8 cellular contexts compared by ENCODE assay signal in genomic region chr3:124260206-124260915, GRCh38.
A peak's percentile ranks its signal among the peaks of the same experiment; 100 is the strongest.
DNase-seq lines count a peak whose midpoint lies in the region; ATAC-seq, FAIRE-seq and TF ChIP-seq lines count a peak whose summit lies in the region.

No MANE protein-coding gene starts in this region.

- WGBS in right cardiac atrium = 69% methylated on average over 1 of the region's 1 CpG
- WGBS in stomach, 5 donors = 54 to 86% (median 62%) methylated on average over 1 of the region's 1 CpG

- TF ChIP-seq CTCF in HFFc6 (IDR thresholded peaks at IDR 0.05) (no peak), astrocyte (IDR thresholded peaks at IDR 0.05; ENCODE audit: insufficient read depth, low read depth, low read length) (no peak), stomach (IDR thresholded peaks at IDR 0.05) (no peak)

- H3K4me3 Mint-ChIP-seq in HFFc6 = peak overlapping the region; percentile 36; the same call in 1 of the 2 replicates
- H3K4me3 Mint-ChIP-seq in astrocyte (ENCODE audit: unreplicated experiment) = no peak overlapping the region
- no peak overlapping the region for H3K4me3 Mint-ChIP-seq in activated CD4-positive, alpha-beta memory T cell treated with anti-CD3 and anti-CD28 coated beads for 36 hours

- no peak overlapping the region for H3K4me3 ChIP-seq in astrocyte (ENCODE audit: insufficient read depth, low read depth, low read length)
- H3K4me3 ChIP-seq in right cardiac atrium (ENCODE audit: low read length) = no peak overlapping the region
- no peak overlapping the region for H3K4me3 ChIP-seq in stomach

- H3K27me3 Mint-ChIP-seq in HFFc6 (ENCODE audit: insufficient read depth) (no peaks in the 10 kb centered on the region), astrocyte (ENCODE audit: low read depth, unreplicated experiment) (no peaks in the 10 kb centered on the region)
- peaks cover 7% of the 10 kb centered on the region for H3K27me3 Mint-ChIP-seq in activated CD4-positive, alpha-beta memory T cell treated with anti-CD3 and anti-CD28 coated beads for 36 hours

- CTCF ChIA-PET in activated CD4-positive, alpha-beta memory T cell treated with anti-CD3 and anti-CD28 coated beads for 36 hours (lab: Charles Lee) = interaction anchor here (1.1 kb wide), 1 partner anchor 11 kb away, joined by 3 read pairs; no protein-coding TSS in a partner anchor

- H3K9me3 Mint-ChIP-seq in HFFc6 (no peaks in the 10 kb centered on the region), astrocyte (ENCODE audit: unreplicated experiment) (no peaks in the 10 kb centered on the region)
- no peaks in the 10 kb centered on the region for H3K9me3 Mint-ChIP-seq in activated CD4-positive, alpha-beta memory T cell treated with anti-CD3 and anti-CD28 coated beads for 36 hours

- no peaks in the 10 kb centered on the region for H4K20me1 ChIP-seq in astrocyte (ENCODE audit: insufficient read depth, low read length)

- no peak overlapping the region for H2AFZ ChIP-seq in astrocyte (ENCODE audit: low read depth, low read length)

- H3K9me3 ChIP-seq in astrocyte (ENCODE audit: insufficient read depth, low read depth, low read length) (no peaks in the 10 kb centered on the region), right cardiac atrium (ENCODE audit: control insufficient read depth, low read length) (no peaks in the 10 kb centered on the region), stomach (no peaks in the 10 kb centered on the region)

- peak; percentile 29 for FAIRE-seq in astrocyte (lab: Jason Lieb, UNC)

- peaks cover 71% of the 10 kb centered on the region for H3K4me1 Mint-ChIP-seq in HFFc6 (ENCODE audit: low read depth)
- H3K4me1 Mint-ChIP-seq in astrocyte (ENCODE audit: low read depth, unreplicated experiment) = peaks cover 55% of the 10 kb centered on the region
- no peaks in the 10 kb centered on the region for H3K4me1 Mint-ChIP-seq in activated CD4-positive, alpha-beta memory T cell treated with anti-CD3 and anti-CD28 coated beads for 36 hours (ENCODE audit: low read depth)

- DNase-seq in HFFc6 (peak; percentile 81), astrocyte (ENCODE audit: low read depth) (peak; percentile 85), right cardiac atrium (peak; percentile 77 to 86 (median 84)), stomach (no peak), NCI-H526 treated with DMSO at 0.1 percent for 48 hours (lab: John Stamatoyannopoulos, UW) (no peak)
- no peak for DNase-seq in activated CD4-positive, alpha-beta memory T cell treated with anti-CD3 and anti-CD28 coated beads for 36 hours

- no peaks in the 10 kb centered on the region for H3K79me2 ChIP-seq in astrocyte (ENCODE audit: insufficient read depth, low read length)

- peak; percentile 93 to 94 for ATAC-seq in right cardiac atrium
- no peak for ATAC-seq in GM19463 (IDR thresholded peaks at IDR 0.05; ENCODE audit: unreplicated experiment)
- ATAC-seq in GM21723 (IDR thresholded peaks at IDR 0.05; ENCODE audit: unreplicated experiment) = no peak

- H3K27ac Mint-ChIP-seq in HFFc6 = peak overlapping the region; percentile 88
- peak overlapping the region; percentile 84 for H3K27ac Mint-ChIP-seq in astrocyte (ENCODE audit: unreplicated experiment)
- H3K27ac Mint-ChIP-seq in activated CD4-positive, alpha-beta memory T cell treated with anti-CD3 and anti-CD28 coated beads for 36 hours = no peak overlapping the region

- no peak for TF ChIP-seq EP300 in stomach (IDR thresholded peaks at IDR 0.05)

- intact Hi-C loops in right cardiac atrium (cut with DNase I) = no loop called here
- intact Hi-C loops in stomach (cut with DNase I; ENCODE audit: low total_unique reads) = no loop called here
- intact Hi-C loops in activated CD4-positive, alpha-beta memory T cell treated with anti-CD3 and anti-CD28 coated beads for 36 hours (cut with micrococcal nuclease) = no loop called here

- no peak overlapping the region for H3K9ac ChIP-seq in astrocyte (ENCODE audit: low read length)

- H3K36me3 ChIP-seq in astrocyte (ENCODE audit: insufficient read depth, low read length) (no peaks in the 10 kb centered on the region), stomach (no peaks in the 10 kb centered on the region)

- TF ChIP-seq POLR2A in stomach (IDR thresholded peaks at IDR 0.05) = no peak

- H3K4me1 ChIP-seq in astrocyte (ENCODE audit: insufficient read depth, low read length) = peaks cover 45% of the 10 kb centered on the region
- peaks cover 7% of the 10 kb centered on the region for H3K4me1 ChIP-seq in right cardiac atrium (ENCODE audit: control insufficient read depth, insufficient read depth, low read length)
- H3K4me1 ChIP-seq in stomach = peaks cover 0 to 44% (median 18%) of the 10 kb centered on the region in 4 donors

- peak overlapping the region; percentile 55 for H3K4me2 ChIP-seq in astrocyte (ENCODE audit: low read length)

- POLR2A ChIA-PET in activated CD4-positive, alpha-beta memory T cell treated with anti-CD3 and anti-CD28 coated beads for 36 hours (lab: Charles Lee) = no interaction called here

- H3K36me3 Mint-ChIP-seq in HFFc6 (ENCODE audit: low read depth) (no peaks in the 10 kb centered on the region), astrocyte (ENCODE audit: low read depth, unreplicated experiment) (no peaks in the 10 kb centered on the region)
- no peaks in the 10 kb centered on the region for H3K36me3 Mint-ChIP-seq in activated CD4-positive, alpha-beta memory T cell treated with anti-CD3 and anti-CD28 coated beads for 36 hours

- H3K27ac ChIP-seq in astrocyte (ENCODE audit: low read depth, low read length) (peak overlapping the region; percentile 59), right cardiac atrium (ENCODE audit: low read length) (peak overlapping the region; percentile 25), stomach (peak overlapping the region in 4 of 5 donors; percentile 46 to 69 (median 59))

- no peaks in the 10 kb centered on the region for H3K27me3 ChIP-seq in astrocyte (ENCODE audit: insufficient read depth, low read length)
- H3K27me3 ChIP-seq in right cardiac atrium (ENCODE audit: control insufficient read depth, insufficient read depth) = no peaks in the 10 kb centered on the region
- no peaks in the 10 kb centered on the region for H3K27me3 ChIP-seq in stomach

Comparison
In these comparisons a context has a peak if more than half of its experiments do, and no peak if none do; other contexts are left out.
1. DNase-seq: peak in HFFc6 (single experiment), astrocyte (single experiment) and right cardiac atrium (3 of 3); none in stomach (single experiment), activated CD4-positive, alpha-beta memory T cell treated with anti-CD3 and anti-CD28 coated beads for 36 hours (single experiment) and NCI-H526 treated with DMSO at 0.1 percent for 48 hours (single experiment).
2. ATAC-seq: peak in right cardiac atrium (2 of 2); none in GM19463 (single experiment) and GM21723 (single experiment).
3. Peak in every context shown above with its lines, with median percentiles within 50 percentile points of each other: H3K27ac ChIP-seq.